Comparison of ENCODE assay signal across 10 cellular contexts in the genomic region with DNA sequence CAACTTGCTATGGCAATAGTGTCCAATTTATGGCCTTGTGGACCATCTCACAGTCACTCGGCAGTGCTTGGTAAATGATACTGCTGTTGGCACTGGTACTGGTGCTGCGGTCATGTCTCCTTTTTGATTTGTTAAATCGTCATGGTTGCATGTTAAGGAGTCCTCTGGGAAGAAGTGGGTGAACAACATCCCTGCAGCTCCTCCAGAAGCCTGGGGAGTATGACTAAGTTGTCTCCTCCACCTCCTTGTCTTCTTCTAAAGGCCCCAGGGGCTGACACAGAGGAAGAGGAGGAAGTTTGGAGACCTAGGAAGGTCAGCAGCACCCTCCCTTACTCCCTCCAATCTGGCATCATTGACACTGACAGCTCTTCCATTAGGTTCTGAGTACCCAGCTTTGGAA. TPM values are rescaled to one million over a fixed set of nuclear protein-coding genes. Genes with fewer than 3 reads are reported as not detected.
DNase-seq lines count a peak whose midpoint lies in the region; FAIRE-seq and TF ChIP-seq lines count a peak whose summit lies in the region.
"Had no signal": no experiment of that assay in that cellular context is flagged by ENCODE, and none has a peak within 500 bp of the region (broad histone marks: within the 10 kb centered on the region; RNA-seq: fewer than 3 reads in every experiment).

No MANE protein-coding gene starts in this region.

- peak overlapping the region; percentile 89 for H3K4me2 ChIP-seq in keratinocyte (ENCODE audit: control insufficient read depth, extremely low read depth, insufficient read depth, low read depth, low read length)
- H3K4me2 ChIP-seq in neuronal stem cell (ENCODE audit: insufficient read depth, low read length, poor library complexity, severe bottlenecking), result no peak overlapping the region

- no CpG with 5 or more reads among the region's 3 CpGs for WGBS in neuronal stem cell (ENCODE audit: extremely low coverage in 2 of 2, insufficient read length in 2 of 2, insufficient replicate concordance in 1 of 2), 2 donors

- no peaks in the 10 kb centered on the region for H3K27me3 Mint-ChIP-seq in T-helper 1 cell treated with Interleukin-12 subunit alpha and Interleukin-12 subunit beta and Interleukin-4 antibody, amounts not matched to agents 30 μg/mL and 1 μg/mL, for 36 hours (ENCODE audit: low read depth)

- peaks cover 70% of the 10 kb centered on the region for H3K79me2 ChIP-seq in keratinocyte (ENCODE audit: control insufficient read depth, insufficient read depth, low read length)

- peaks cover 5% of the 10 kb centered on the region for H3K79me1 ChIP-seq in neuronal stem cell (ENCODE audit: low read depth, low read length)

- H4K91ac ChIP-seq in neuronal stem cell (ENCODE audit: low read depth, low read length, poor library complexity), result no peak overlapping the region

- FAIRE-seq in keratinocyte (lab: Jason Lieb, UNC), result peak; percentile 49
- FAIRE-seq: islet of Langerhans had no signal

- H3K27ac ChIP-seq in keratinocyte (ENCODE audit: control insufficient read depth, insufficient read depth, low read length) (peak overlapping the region; percentile 99), temporal lobe (ENCODE audit: low read depth, low read length) (peak overlapping the region; percentile 94), neuronal stem cell (replicated peaks; ENCODE audit: low read length) (no peak overlapping the region)

- H3K4me3 Mint-ChIP-seq in T-helper 1 cell treated with Interleukin-12 subunit alpha and Interleukin-12 subunit beta and Interleukin-4 antibody, amounts not matched to agents 30 μg/mL and 1 μg/mL, for 36 hours, result no peak overlapping the region

- no peak overlapping the region for H4K8ac ChIP-seq in neuronal stem cell (ENCODE audit: low read depth, low read length)

- no peak overlapping the region for H2BK15ac ChIP-seq in neuronal stem cell (ENCODE audit: low read length)

- H3K4me3 ChIP-seq in adipocyte (ENCODE audit: low read length), result peak overlapping the region; percentile 40
- peak overlapping the region in 2 of 3 experiments; percentile 47 to 59 for H3K4me3 ChIP-seq in keratinocyte (ENCODE audit: control insufficient read depth in 2 of 3, extremely low read depth in 1 of 3, insufficient read depth in 2 of 3, low read depth in 1 of 3, low read length in 3 of 3)
- peak overlapping the region in 1 of 2 donors; percentile 37 for H3K4me3 ChIP-seq in neuronal stem cell (ENCODE audit: low read length in 2 of 2)

- H3K14ac ChIP-seq in neuronal stem cell (ENCODE audit: low read length), result no peak overlapping the region

- H3K18ac ChIP-seq in neuronal stem cell (ENCODE audit: low read length), result no peak overlapping the region

- H3K9ac ChIP-seq in adipocyte (ENCODE audit: low read length) (peak overlapping the region; percentile 83), keratinocyte (ENCODE audit: control insufficient read depth, extremely low read depth, insufficient read depth, low read length) (peak overlapping the region; percentile 93), neuronal stem cell (ENCODE audit: low read depth, low read length, poor library complexity) (no peak overlapping the region)

- H3K36me3 Mint-ChIP-seq in T-helper 1 cell treated with Interleukin-12 subunit alpha and Interleukin-12 subunit beta and Interleukin-4 antibody, amounts not matched to agents 30 μg/mL and 1 μg/mL, for 36 hours (ENCODE audit: low read depth), result peaks cover 14% of the 10 kb centered on the region

- dilution Hi-C loops in keratinocyte (cut with MboI; ENCODE audit: extremely low pct_ligation_motif_present, low sequenced_read_pairs), result no loop called here

- H3K27me3 ChIP-seq in adipocyte (replicated peaks; ENCODE audit: control insufficient read depth, insufficient read depth, low read length), result no peaks in the 10 kb centered on the region
- H3K27me3 ChIP-seq in keratinocyte (ENCODE audit: control insufficient read depth, extremely low read depth, insufficient read depth, low read length), result no peaks in the 10 kb centered on the region
- peaks cover 0 to 56% (median 0%) of the 10 kb centered on the region in 3 experiments for H3K27me3 ChIP-seq in neuronal stem cell (ENCODE audit: control insufficient read depth in 3 of 3, insufficient read depth in 3 of 3, low read depth in 1 of 3, low read length in 3 of 3)

- H3K4ac ChIP-seq in neuronal stem cell (ENCODE audit: low read length), result no peak overlapping the region

- H3K9me1 ChIP-seq in keratinocyte (ENCODE audit: control insufficient read depth, extremely low read depth, insufficient read depth, low read length), result peaks cover 7% of the 10 kb centered on the region

- H3K4me1 ChIP-seq in adipocyte (ENCODE audit: control insufficient read depth, insufficient read depth, low read length) (peaks cover 52% of the 10 kb centered on the region), keratinocyte (ENCODE audit: control insufficient read depth, extremely low read depth, insufficient read depth, low read length) (peaks cover 61% of the 10 kb centered on the region), neuronal stem cell (ENCODE audit: control insufficient read depth in 2 of 2, insufficient read depth in 1 of 2, low read depth in 1 of 2, low read length in 2 of 2) (peaks cover 62 to 66% of the 10 kb centered on the region in 2 donors)

- H3K9me3 Mint-ChIP-seq in T-helper 1 cell treated with Interleukin-12 subunit alpha and Interleukin-12 subunit beta and Interleukin-4 antibody, amounts not matched to agents 30 μg/mL and 1 μg/mL, for 36 hours, result no peaks in the 10 kb centered on the region

- no peak overlapping the region for H2BK120ac ChIP-seq in neuronal stem cell (ENCODE audit: low read depth, low read length)

- no peaks in the 10 kb centered on the region for H4K20me1 ChIP-seq in keratinocyte (ENCODE audit: control insufficient read depth, extremely low read depth, insufficient read depth, low read length)

- H2AFZ ChIP-seq in keratinocyte (ENCODE audit: control insufficient read depth, low read length) (no peak overlapping the region), neuronal stem cell (ENCODE audit: low read length) (no peak overlapping the region)

- peaks cover 76% of the 10 kb centered on the region for H3K4me1 Mint-ChIP-seq in T-helper 1 cell treated with Interleukin-12 subunit alpha and Interleukin-12 subunit beta and Interleukin-4 antibody, amounts not matched to agents 30 μg/mL and 1 μg/mL, for 36 hours (ENCODE audit: low read depth)

- H2BK5ac ChIP-seq in neuronal stem cell (ENCODE audit: low read length), result no peak overlapping the region

- H2BK12ac ChIP-seq in neuronal stem cell (ENCODE audit: low read length), result no peak overlapping the region

- no peak overlapping the region for H3K23ac ChIP-seq in neuronal stem cell (ENCODE audit: low read depth, low read length, poor library complexity)

- no peak overlapping the region for H2AK5ac ChIP-seq in neuronal stem cell (ENCODE audit: low read depth, low read length)

- no peak for TF ChIP-seq CTCF in keratinocyte (optimal IDR thresholded peaks at IDR 0.05 in 1 of 3, IDR thresholded peaks at IDR 0.05 in 1 of 3, conservative IDR thresholded peaks at IDR 0.05 in 1 of 3; ENCODE audit: extremely low read depth in 1 of 3, insufficient read depth in 2 of 3, low read length in 3 of 3)

- DNase-seq in T-helper 1 cell, result no peak
- DNase-seq in adipocyte (ENCODE audit: low read depth), result peak; percentile 80
- DNase-seq in keratinocyte (ENCODE audit: low read depth, low spot score), result no peak
- no peak for DNase-seq in stimulated activated CD4-positive, alpha-beta T cell treated with anti-CD3 and anti-CD28 coated beads, Interleukin-4, amount 100 ng/mL, for 4 hours
- no peak for DNase-seq in medulla oblongata (ENCODE audit: extremely low spot score)
- DNase-seq in neuronal stem cell (ENCODE audit: low spot score), result no peak
- DNase-seq: NCI-H2029 treated with DMSO at 0.1 percent for 48 hours had no signal

- peak overlapping the region; percentile 92 for H3K27ac Mint-ChIP-seq in T-helper 1 cell treated with Interleukin-12 subunit alpha and Interleukin-12 subunit beta and Interleukin-4 antibody, amounts not matched to agents 30 μg/mL and 1 μg/mL, for 36 hours

- H3K9me3 ChIP-seq in adipocyte (ENCODE audit: control insufficient read depth, low read length) (no peaks in the 10 kb centered on the region), keratinocyte (ENCODE audit: control insufficient read depth, low read depth, low read length) (no peaks in the 10 kb centered on the region), neuronal stem cell (replicated peaks in 1 of 2; ENCODE audit: control insufficient read depth in 2 of 2, insufficient read depth in 1 of 2, low read depth in 1 of 2, low read length in 2 of 2) (no peaks in the 10 kb centered on the region)

- no peaks in the 10 kb centered on the region for H3K36me3 ChIP-seq in adipocyte (ENCODE audit: control insufficient read depth, insufficient read depth, low read length, severe bottlenecking)
- peaks cover 1 to 23% of the 10 kb centered on the region in 2 experiments for H3K36me3 ChIP-seq in keratinocyte (ENCODE audit: control insufficient read depth in 2 of 2, extremely low read depth in 1 of 2, insufficient read depth in 2 of 2, low read length in 2 of 2)
- peaks cover 0 to 26% of the 10 kb centered on the region in 2 donors for H3K36me3 ChIP-seq in neuronal stem cell (replicated peaks in 1 of 2; ENCODE audit: control insufficient read depth in 2 of 2, insufficient read depth in 2 of 2, low read length in 2 of 2)

RNA-seq across cellular contexts. Expression of a gene that starts 8.5 kb away (rescaled TPM):
- 11.9 to 13.8 TPM (median 12.1 TPM) in 3 replicates for polyA plus RNA-seq in keratinocyte
- polyA plus RNA-seq in keratinocyte (2011; ENCODE audit: low read depth), result 17.4 TPM
- polyA plus RNA-seq in keratinocyte (2011; cell fraction: cytosol; rRNA removed), result 6.5 and 6.6 TPM in 2 replicates
- 29.0 and 31.0 TPM in 2 replicates for polyA plus RNA-seq in keratinocyte (2011; cell fraction: nucleus; rRNA removed)
- polyA plus RNA-seq in keratinocyte (2012; ENCODE audit: low replicate concordance), result 11.3 and 42.3 TPM in 2 replicates
- 17.5 to 24.9 TPM (median 20.1 TPM) in 3 replicates for polyA minus RNA-seq in keratinocyte
- 12.3 TPM for polyA minus RNA-seq in keratinocyte (2011; cell fraction: cytosol; rRNA and poly(A)+ RNA removed)
- 36.4 and 39.5 TPM in 2 replicates for polyA minus RNA-seq in keratinocyte (2011; cell fraction: nucleus; rRNA and poly(A)+ RNA removed)
- 2.0 TPM for total RNA-seq in temporal lobe
- polyA plus RNA-seq in neuronal stem cell (2013, experiment 1 of 2), result 2.3 TPM
- 2.1 TPM for polyA plus RNA-seq in neuronal stem cell (2013, experiment 2 of 2)

RNA-seq across cellular contexts. Expression of a gene that starts 23.9 kb away (rescaled TPM):
- 0.82 to 2.3 TPM (median 1.4 TPM) in 3 replicates for polyA plus RNA-seq in keratinocyte
- 1.7 TPM for polyA plus RNA-seq in keratinocyte (2011; ENCODE audit: low read depth)
- polyA plus RNA-seq in keratinocyte (2011; cell fraction: cytosol; rRNA removed), result 1.7 and 2.5 TPM in 2 replicates
- 1.4 and 2.1 TPM in 2 replicates for polyA plus RNA-seq in keratinocyte (2011; cell fraction: nucleus; rRNA removed)
- polyA plus RNA-seq in keratinocyte (2012; ENCODE audit: low replicate concordance), result 0.49 and 1.7 TPM in 2 replicates
- polyA minus RNA-seq in keratinocyte, result 0.33 to 0.90 TPM in 2 of 3 replicates, not detected in the other
- polyA minus RNA-seq in keratinocyte (2011; cell fraction: cytosol; rRNA and poly(A)+ RNA removed), result 0.58 TPM
- polyA minus RNA-seq in keratinocyte (2011; cell fraction: nucleus; rRNA and poly(A)+ RNA removed), result 0.21 and 0.54 TPM in 2 replicates
- total RNA-seq in temporal lobe, result 0.25 TPM
- polyA plus RNA-seq in neuronal stem cell (2013, experiment 1 of 2), result 0.20 TPM
- 0.11 TPM for polyA plus RNA-seq in neuronal stem cell (2013, experiment 2 of 2)
